27 cellular contexts compared by ENCODE assay signal in the genomic region with DNA sequence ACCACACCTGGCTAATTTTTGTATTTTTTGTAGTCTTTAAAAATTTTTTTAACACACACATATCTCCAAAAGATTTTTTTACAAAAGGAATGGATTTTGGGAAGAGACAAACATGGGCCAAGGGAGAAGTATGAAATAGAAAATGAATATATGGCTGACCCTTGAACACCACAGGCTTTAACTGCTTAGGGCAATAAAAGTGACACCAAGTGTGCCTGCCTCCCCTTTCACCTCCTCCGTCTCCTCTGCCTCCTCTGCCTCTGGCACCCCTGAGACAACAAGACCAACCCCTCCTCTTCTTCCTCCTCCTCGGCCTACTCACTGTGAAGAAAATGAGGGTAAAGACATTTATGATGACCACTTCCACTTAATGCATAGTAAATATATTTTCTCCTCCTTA.
"Had no signal": no experiment of that assay in that cellular context is flagged by ENCODE, and none has a peak within 500 bp of the region (broad histone marks: within the 10 kb centered on the region; RNA-seq: fewer than 3 reads in every experiment).

No MANE protein-coding gene starts in this region.

- H3K4me2 ChIP-seq: hepatocyte had no signal

- H3K27ac ChIP-seq: hepatocyte, left ventricle myocardium inferior, ovary, right atrium auricular region, skin epidermis, stomach, testis, thyroid gland, upper lobe of right lung had no signal

- H2AFZ ChIP-seq: hepatocyte had no signal

- H3K9me3 ChIP-seq: ovary, testis, thyroid gland, upper lobe of right lung had no signal

- H3K4me1 Mint-ChIP-seq: mesothelial cell of epicardium had no signal

- H3K4me3 Mint-ChIP-seq: mesothelial cell of epicardium; naive thymus-derived CD4-positive, alpha-beta T cell; natural killer cell treated with Interleukin-12 subunit alpha and Interleukin-12 subunit beta and Interleukin-15 and Interleukin-18, amount 100 ng/mL, for 72 hours; stimulated activated naive B cell treated with anti-CD40 and anti-IgM and Interleukin-4, amounts not matched to agents 10 μg/mL and 1 μg/mL and 100 μg/mL, for 72 hours had no signal

- H3K27ac Mint-ChIP-seq: mesothelial cell of epicardium; naive thymus-derived CD4-positive, alpha-beta T cell; natural killer cell treated with Interleukin-12 subunit alpha and Interleukin-12 subunit beta and Interleukin-15 and Interleukin-18, amount 100 ng/mL, for 72 hours; progenitor cell of endocrine pancreas; stimulated activated naive B cell treated with anti-CD40 and anti-IgM and Interleukin-4, amounts not matched to agents 10 μg/mL and 1 μg/mL and 100 μg/mL, for 72 hours had no signal

- H3K4me1 ChIP-seq: left ventricle myocardium inferior, right atrium auricular region, stomach, testis, thyroid gland, upper lobe of right lung had no signal

- H3K36me3 Mint-ChIP-seq: mesothelial cell of epicardium; natural killer cell treated with Interleukin-12 subunit alpha and Interleukin-12 subunit beta and Interleukin-15 and Interleukin-18, amount 100 ng/mL, for 72 hours; stimulated activated naive B cell treated with anti-CD40 and anti-IgM and Interleukin-4, amounts not matched to agents 10 μg/mL and 1 μg/mL and 100 μg/mL, for 72 hours had no signal

- H3K79me2 ChIP-seq: hepatocyte had no signal

- H3K4me3 ChIP-seq: hepatocyte, left ventricle myocardium inferior, lung, ovary, right atrium auricular region, skin epidermis, stomach, testis, thyroid gland, upper lobe of right lung had no signal

- FAIRE-seq: keratinocyte, urothelium cell line had no signal

- ATAC-seq: left cardiac atrium; naive thymus-derived CD4-positive, alpha-beta T cell; natural killer cell treated with Interleukin-12 subunit alpha and Interleukin-12 subunit beta and Interleukin-15 and Interleukin-18, amount 100 ng/mL, for 72 hours; sciatic nerve; stimulated activated naive B cell treated with anti-CD40 and anti-IgM and Interleukin-4, amounts not matched to agents 10 μg/mL and 1 μg/mL and 100 μg/mL, for 72 hours; stimulated activated naive CD8-positive, alpha-beta T cell treated with anti-CD3 and anti-CD28 coated beads, Interleukin-15, Interleukin-2, amounts not matched to agents 100 U/mL and 50 U/mL, for 24 hours; upper lobe of right lung had no signal

- H3K27me3 ChIP-seq: ovary, right atrium auricular region, stomach, testis, thyroid gland, upper lobe of right lung had no signal

- H3K36me3 ChIP-seq: left ventricle myocardium inferior, ovary, right atrium auricular region, stomach, thyroid gland, upper lobe of right lung had no signal

- DNase-seq: kidney glomerular epithelial cell; left cardiac atrium; left ventricle myocardium inferior; mesendoderm; naive thymus-derived CD4-positive, alpha-beta T cell; ovary; stimulated activated CD4-positive, alpha-beta T cell treated with anti-CD3 and anti-CD28 coated beads, Interleukin-12 subunit alpha, Interleukin-12 subunit beta, amount 100 ng/mL, for 4 hours; stimulated activated CD4-positive, alpha-beta T cell treated with anti-CD3 and anti-CD28 coated beads, Interleukin-15, amount 100 ng/mL, for 24 hours; stimulated activated CD4-positive, alpha-beta T cell treated with anti-CD3 and anti-CD28 coated beads, Interleukin-2, amount 100 ng/mL, for 24 hours; stimulated activated CD4-positive, alpha-beta T cell treated with anti-CD3 and anti-CD28 coated beads, Interleukin-4, amount 100 ng/mL, for 1 hour; stimulated activated naive B cell treated with anti-CD40 and anti-IgM and Interleukin-4, amounts not matched to agents 10 μg/mL and 1 μg/mL and 100 μg/mL, for 72 hours; stimulated activated naive CD8-positive, alpha-beta T cell treated with anti-CD3 and anti-CD28 coated beads, Interleukin-15, Interleukin-2, amounts not matched to agents 100 U/mL and 50 U/mL, for 24 hours; stomach; testis; trophoblast cell; upper lobe of right lung had no signal
